ENCODE assay signal across 19 cellular contexts in genomic region chr12:84793558-84794367, GRCh38.
DNase-seq lines count a peak whose midpoint lies in the region; ATAC-seq, FAIRE-seq and TF ChIP-seq lines count a peak whose summit lies in the region.
"Had no signal": no experiment of that assay in that cellular context is flagged by ENCODE, and none has a peak within 500 bp of the region (broad histone marks: within the 10 kb centered on the region; RNA-seq: fewer than 3 reads in every experiment).

No MANE protein-coding gene starts in this region.

- H3K4me2 ChIP-seq in mesenchymal stem cell (ENCODE audit: low read length, poor library complexity, severe bottlenecking), result no peak overlapping the region
- H3K4me2 ChIP-seq: PC-9 had no signal

- H3K4me3 ChIP-seq in bronchial epithelial cell (ENCODE audit: low read depth, low read length) (no peak overlapping the region), mesenchymal stem cell (ENCODE audit: insufficient read depth in 1 of 2, low read depth in 1 of 2, low read length in 2 of 2) (no peak overlapping the region)
- H3K4me3 ChIP-seq: esophagus muscularis mucosa, heart left ventricle, PC-9, thyroid gland had no signal

- H2BK12ac ChIP-seq in mesenchymal stem cell (ENCODE audit: low read length in 2 of 2), result no peak overlapping the region

- H3K4me1 ChIP-seq in mesenchymal stem cell (ENCODE audit: control insufficient read depth, insufficient read depth, low read depth, low read length), result no peaks in the 10 kb centered on the region
- H3K4me1 ChIP-seq: esophagus muscularis mucosa, heart left ventricle, thyroid gland had no signal

- no peaks in the 10 kb centered on the region for H3K79me1 ChIP-seq in mesenchymal stem cell (replicated peaks; ENCODE audit: low read length, poor library complexity, severe bottlenecking)

- TF ChIP-seq CTCF in bronchial epithelial cell (IDR thresholded peaks at IDR 0.05; ENCODE audit: insufficient read depth, low read length, severe bottlenecking), result no peak

- H4K91ac ChIP-seq in mesenchymal stem cell (ENCODE audit: low read length), result no peak overlapping the region

- no peak overlapping the region for H2BK5ac ChIP-seq in mesenchymal stem cell (ENCODE audit: low read depth, low read length, poor library complexity, severe bottlenecking)

- H3K9ac ChIP-seq in mesenchymal stem cell (ENCODE audit: low read length), result no peak overlapping the region

- no peak overlapping the region for H2BK15ac ChIP-seq in mesenchymal stem cell (ENCODE audit: low read depth, poor library complexity, severe bottlenecking)

- H3K36me3 ChIP-seq in bronchial epithelial cell (ENCODE audit: control insufficient read depth, insufficient read depth, low read length) (no peaks in the 10 kb centered on the region), mesenchymal stem cell (ENCODE audit: control insufficient read depth in 1 of 2, insufficient read depth in 2 of 2, low read depth in 1 of 2, low read length in 2 of 2) (no peaks in the 10 kb centered on the region)
- H3K36me3 ChIP-seq: esophagus muscularis mucosa, heart left ventricle, thyroid gland had no signal

- no peak overlapping the region for H4K8ac ChIP-seq in mesenchymal stem cell (ENCODE audit: low read length)

- DNase-seq in EL (peak; percentile 37), NCI-H226 (peak; percentile 52), bronchial epithelial cell (ENCODE audit: low read depth) (peak; percentile 90), mesenchymal stem cell (peak; percentile 13), NCI-H2081 (lab: John Stamatoyannopoulos, UW) (no peak), urothelium cell line (ENCODE audit: low spot score) (no peak), AG08396 (ENCODE audit: low spot score) (no peak)
- DNase-seq: activated CD8-positive, alpha-beta memory T cell treated with anti-CD3 and anti-CD28 coated beads, Interleukin-2, amount 10 ng/mL, durations not matched to agents 7 days and 5 days; caudate nucleus; CD8-positive, alpha-beta memory T cell; DMS79 treated with DMSO at 0.1 percent for 48 hours; NCI-H1417 treated with DMSO at 0.1 percent for 48 hours; NCI-H774; thyroid gland had no signal

- no peaks in the 10 kb centered on the region for H3K9me3 ChIP-seq in mesenchymal stem cell (ENCODE audit: control insufficient read depth, low read length)
- H3K9me3 ChIP-seq: esophagus muscularis mucosa, heart left ventricle, thyroid gland had no signal

- no peak for ATAC-seq in GM21619 (IDR thresholded peaks at IDR 0.05; ENCODE audit: unreplicated experiment)
- ATAC-seq: activated CD8-positive, alpha-beta memory T cell treated with anti-CD3 and anti-CD28 coated beads, Interleukin-2, amount 10 ng/mL, durations not matched to agents 7 days and 5 days; heart left ventricle; stimulated activated effector memory CD8-positive, alpha-beta T cell treated with anti-CD3 and anti-CD28 coated beads, Interleukin-12 subunit alpha, Interleukin-12 subunit beta, amount 100 ng/mL, for 72 hours had no signal

- no peak overlapping the region for H2AFZ ChIP-seq in mesenchymal stem cell (ENCODE audit: low read depth, low read length)
- H2AFZ ChIP-seq: PC-9 had no signal

- no peak overlapping the region for H3K23ac ChIP-seq in mesenchymal stem cell (ENCODE audit: low read length in 2 of 2)

- H3K4ac ChIP-seq in mesenchymal stem cell (ENCODE audit: low read depth in 1 of 2, low read length in 2 of 2), result no peak overlapping the region

- H2BK120ac ChIP-seq in mesenchymal stem cell (ENCODE audit: low read depth, low read length), result no peak overlapping the region

- FAIRE-seq in bronchial epithelial cell (lab: Jason Lieb, UNC) (no peak), urothelium cell line (lab: Jason Lieb, UNC) (no peak)

- H3K27me3 ChIP-seq in bronchial epithelial cell (ENCODE audit: control insufficient read depth, insufficient read depth, low read length) (no peaks in the 10 kb centered on the region), mesenchymal stem cell (ENCODE audit: control insufficient read depth in 1 of 2, insufficient read depth in 1 of 2, low read length in 2 of 2) (no peaks in the 10 kb centered on the region)
- H3K27me3 ChIP-seq: esophagus muscularis mucosa, heart left ventricle, thyroid gland had no signal

- 81% methylated on average over 14 of the region's 16 CpGs for WGBS in mesenchymal stem cell

- no peak overlapping the region for H2AK5ac ChIP-seq in mesenchymal stem cell (ENCODE audit: low read length, severe bottlenecking)

- H3K14ac ChIP-seq in mesenchymal stem cell (ENCODE audit: low read length in 2 of 2), result no peak overlapping the region

- no peak overlapping the region for H3K27ac ChIP-seq in mesenchymal stem cell (ENCODE audit: low read length, poor library complexity, severe bottlenecking)
- H3K27ac ChIP-seq: esophagus muscularis mucosa, heart left ventricle, PC-9, thyroid gland had no signal

- H3K18ac ChIP-seq in mesenchymal stem cell (ENCODE audit: low read depth in 1 of 2, low read length in 2 of 2), result no peak overlapping the region

Comparison
In these comparisons a context has a peak if more than half of its experiments do, and no peak if none do; other contexts are left out.
1. DNase-seq: peak in EL (single experiment), NCI-H226 (single experiment), bronchial epithelial cell (single experiment) and mesenchymal stem cell (single experiment); none in NCI-H2081 (0 of 2), urothelium cell line (single experiment) and AG08396 (single experiment).